14 cellular contexts compared by ENCODE assay signal in genomic region chr1:167634435-167634834, GRCh38. TPM values are rescaled to one million over a fixed set of nuclear protein-coding genes. Genes with fewer than 3 reads are reported as not detected.
DNase-seq lines count a peak whose midpoint lies in the region; ATAC-seq, FAIRE-seq and TF ChIP-seq lines count a peak whose summit lies in the region.
"Had no signal": no experiment of that assay in that cellular context is flagged by ENCODE, and none has a peak within 500 bp of the region (broad histone marks: within the 10 kb centered on the region; RNA-seq: fewer than 3 reads in every experiment).

No MANE protein-coding gene starts in this region.

- H2BK15ac ChIP-seq in mesendoderm (replicated peaks; ENCODE audit: low read depth), result no peak overlapping the region

- intact Hi-C loops in CD14-positive monocyte (cut with micrococcal nuclease) (loop anchor here (1.0 to 10.0 kb wide), 2 partner anchors 9 to 70 kb away; no protein-coding TSS in a partner anchor), HepG2 (cut with micrococcal nuclease; ENCODE audit: unreplicated experiment) (no loop called here), dorsolateral prefrontal cortex (cut with DNase I) (no loop called here)

- peaks cover 66% of the 10 kb centered on the region for H4K20me1 ChIP-seq in DND-41 (ENCODE audit: insufficient read depth, low read length)
- H4K20me1 ChIP-seq in HepG2 (ENCODE audit: insufficient read depth, low read length), result no peaks in the 10 kb centered on the region

- TF ChIP-seq EP300 in HepG2 (IDR thresholded peaks at IDR 0.05; ENCODE audit: low read depth in 2 of 2, low read length in 2 of 2), result no peak
- no peak for TF ChIP-seq EP300 in HepG2 (CRISPR knock-in tag; IDR thresholded peaks at IDR 0.05; ENCODE audit: borderline replicate concordance)

- H3K79me2 ChIP-seq in DND-41 (ENCODE audit: insufficient read depth, low read length) (peaks cover 99% of the 10 kb centered on the region), HepG2 (ENCODE audit: insufficient read depth, low read length) (no peaks in the 10 kb centered on the region), mesendoderm (ENCODE audit: control insufficient read depth, insufficient read depth, low read length) (no peaks in the 10 kb centered on the region)

- no peak for FAIRE-seq in HepG2 (lab: Jason Lieb, UNC)
- FAIRE-seq: keratinocyte had no signal

- H3K36me3 ChIP-seq in DND-41 (ENCODE audit: insufficient read depth, low read length) (peaks cover 89% of the 10 kb centered on the region), HepG2 (replicated peaks in 1 of 2; ENCODE audit: control insufficient read depth in 1 of 2, insufficient read depth in 2 of 2, low read length in 2 of 2) (no peaks in the 10 kb centered on the region), mesendoderm (ENCODE audit: control insufficient read depth, insufficient read depth, low read length) (no peaks in the 10 kb centered on the region)
- H3K36me3 ChIP-seq: adrenal gland, sigmoid colon had no signal

- no peak overlapping the region for H4K5ac ChIP-seq in mesendoderm (ENCODE audit: low read length)

- POLR2A ChIA-PET in RWPE1 (lab: Yijun Ruan, JAX; ENCODE audit: low non-redundant PET), result no interaction called here
- POLR2A ChIA-PET in HepG2 (lab: Yijun Ruan, JAX), result no interaction called here

- no peak overlapping the region for H2AK5ac ChIP-seq in mesendoderm (ENCODE audit: low read length)

- TF ChIP-seq CTCF in CD14-positive monocyte (IDR thresholded peaks at IDR 0.05), result no peak
- no peak for TF ChIP-seq CTCF in DND-41 (IDR thresholded peaks at IDR 0.05; ENCODE audit: borderline replicate concordance, extremely low read depth, low read length, poor library complexity, severe bottlenecking)
- TF ChIP-seq CTCF in RWPE1 (conservative IDR thresholded peaks at IDR 0.05; ENCODE audit: low read depth), result no peak
- TF ChIP-seq CTCF in epithelial cell of esophagus (IDR thresholded peaks at IDR 0.05; ENCODE audit: insufficient read depth, low read depth, low read length, missing control alignments), result no peak
- no peak for TF ChIP-seq CTCF in HepG2 (CRISPR knock-in tag; IDR thresholded peaks at IDR 0.05)
- no peak for TF ChIP-seq CTCF in dorsolateral prefrontal cortex (IDR thresholded peaks at IDR 0.05 in 54 of 56, conservative IDR thresholded peaks at IDR 0.05 in 2 of 56; ENCODE audit: low read depth in 1 of 56, partially characterized antibody in 56 of 56)

- DNase-seq in CD14-positive monocyte (ENCODE audit: low spot score), result no peak
- no peak for DNase-seq in DND-41
- DNase-seq in RWPE1 (ENCODE audit: low spot score), result peak; percentile 18
- DNase-seq in epithelial cell of esophagus (ENCODE audit: low read depth), result peak; percentile 37
- DNase-seq in HepG2 (ENCODE audit: low spot score), result no peak
- no peak for DNase-seq in dorsolateral prefrontal cortex
- DNase-seq in mesendoderm, result no peak
- DNase-seq: activated CD4-positive, alpha-beta T cell treated with anti-CD3 and anti-CD28 coated beads for 48 hours; adrenal gland; NCI-H1092 treated with DMSO at 0.1 percent for 48 hours; sigmoid colon; testis had no signal

- peaks cover 43 to 62% of the 10 kb centered on the region in 2 donors for H3K36me3 Mint-ChIP-seq in CD14-positive monocyte

- H3K9me3 ChIP-seq in DND-41 (ENCODE audit: insufficient read depth, low read length, severe bottlenecking) (no peaks in the 10 kb centered on the region), HepG2 (ENCODE audit: low read length) (no peaks in the 10 kb centered on the region)
- H3K9me3 ChIP-seq: adrenal gland, sigmoid colon, testis had no signal

- no peak overlapping the region for H2BK5ac ChIP-seq in mesendoderm (ENCODE audit: low read length)

- ATAC-seq in DND-41 (ENCODE audit: insufficient read depth, low read depth) (no peak), HepG2 (no peak)

- in situ Hi-C loops in HepG2 (cut with HindIII; ENCODE audit: extremely low pct_ligation_motif_present, low pct_unique_long_range_greater_than_20kb), result no loop called here

- H3K18ac ChIP-seq in mesendoderm (ENCODE audit: low read length), result no peak overlapping the region

- peaks cover 0 to 6% (median 0%) of the 10 kb centered on the region in 7 donors for H3K9me3 Mint-ChIP-seq in CD14-positive monocyte

- BruUV-seq in HepG2 (replicated peaks; lab: Mats Ljungman, UMichigan), result no TSS peak

- no peak overlapping the region for H3K4ac ChIP-seq in mesendoderm (ENCODE audit: low read depth, low read length)

- H3K27ac ChIP-seq in DND-41 (ENCODE audit: low read length), result peak overlapping the region; percentile 97
- H3K27ac ChIP-seq in RWPE1, result no peak overlapping the region
- no peak overlapping the region for H3K27ac ChIP-seq in HepG2 (ENCODE audit: extremely low read length, insufficient read depth, low read length)
- H3K27ac ChIP-seq in dorsolateral prefrontal cortex, result peak overlapping the region in 25 of 59 donors; percentile 5 to 94 (median 48)
- no peak overlapping the region for H3K27ac ChIP-seq in mesendoderm (ENCODE audit: low read depth, low read length)
- H3K27ac ChIP-seq: adrenal gland had no signal

- CTCF ChIA-PET in RWPE1 (lab: Yijun Ruan, JAX), result no interaction called here
- CTCF ChIA-PET in HepG2 (lab: Yijun Ruan, JAX; ENCODE audit: low intra/inter-chr PET ratio, low total read pairs), result no interaction called here

- H3K27ac Mint-ChIP-seq in CD14-positive monocyte, result peak overlapping the region; percentile 85 to 98 (median 92)

- peak overlapping the region; percentile 79 for H3K4me2 ChIP-seq in DND-41 (ENCODE audit: insufficient read depth, low read length)
- no peak overlapping the region for H3K4me2 ChIP-seq in HepG2 (ENCODE audit: low read depth, low read length)
- H3K4me2 ChIP-seq in mesendoderm (ENCODE audit: low read length), result no peak overlapping the region

- H3K56ac ChIP-seq in mesendoderm (ENCODE audit: low read length), result no peak overlapping the region

- no peaks in the 10 kb centered on the region for H3K79me1 ChIP-seq in mesendoderm (ENCODE audit: low read length)

- 35% methylated on average over 2 of the region's 2 CpGs for WGBS in HepG2 (ENCODE audit: low lambda C conversion rate)
- no CpG with 5 or more reads among the region's 2 CpGs for WGBS in mesendoderm (ENCODE audit: extremely low coverage, insufficient coverage, low lambda C conversion rate)

- H4K8ac ChIP-seq in mesendoderm (ENCODE audit: low read depth, low read length), result no peak overlapping the region

- H2BK120ac ChIP-seq in mesendoderm (ENCODE audit: low read depth, low read length), result no peak overlapping the region

- H3K27me3 Mint-ChIP-seq in CD14-positive monocyte (ENCODE audit: low read depth in 3 of 3), result no peaks in the 10 kb centered on the region

- H3K23ac ChIP-seq in mesendoderm (ENCODE audit: low read length), result no peak overlapping the region

- H3K4me1 ChIP-seq in DND-41 (ENCODE audit: insufficient read depth, low read length) (peaks cover 80% of the 10 kb centered on the region), HepG2 (ENCODE audit: insufficient read depth, low read length) (no peaks in the 10 kb centered on the region), mesendoderm (ENCODE audit: control insufficient read depth, low read depth, low read length) (peaks cover 16% of the 10 kb centered on the region)

- peak overlapping the region; percentile 61 to 97 for H3K4me3 Mint-ChIP-seq in CD14-positive monocyte

- no peak for TF ChIP-seq RAD21 in HepG2 (CRISPR knock-in tag; IDR thresholded peaks at IDR 0.05)

- H3K9ac ChIP-seq in DND-41 (ENCODE audit: low read depth, low read length), result peak overlapping the region; percentile 99; the same call in 1 of the 2 replicates
- H3K9ac ChIP-seq in HepG2 (ENCODE audit: insufficient read depth, low read depth, low read length), result no peak overlapping the region
- no peak overlapping the region for H3K9ac ChIP-seq in mesendoderm (ENCODE audit: low read length)

- H3K27me3 ChIP-seq in DND-41 (ENCODE audit: insufficient read depth, low read length, poor library complexity) (no peaks in the 10 kb centered on the region), HepG2 (ENCODE audit: control insufficient read depth in 1 of 2, insufficient read depth in 2 of 2, low read length in 2 of 2) (peaks cover 4 to 62% of the 10 kb centered on the region in 2 experiments; a peak in 4 of 5 replicates), dorsolateral prefrontal cortex (peaks cover 0 to 25% (median 0%) of the 10 kb centered on the region in 45 donors), mesendoderm (ENCODE audit: insufficient read depth, low read length, poor library complexity) (peaks cover 3% of the 10 kb centered on the region)
- H3K27me3 ChIP-seq: adrenal gland, sigmoid colon, testis had no signal

- H3K4me3 ChIP-seq in DND-41 (ENCODE audit: low read depth in 1 of 2, low read length in 2 of 2), result 0 out of 4 replicates have a peak overlapping the region, but pooled peaks of 1 of the 2 experiments have one; percentile 76
- no peak overlapping the region for H3K4me3 ChIP-seq in epithelial cell of esophagus (ENCODE audit: low read length)
- no peak overlapping the region for H3K4me3 ChIP-seq in HepG2 (replicated peaks in 1 of 3; ENCODE audit: insufficient read depth in 1 of 3, low read depth in 2 of 3, low read length in 3 of 3)
- no peak overlapping the region for H3K4me3 ChIP-seq in dorsolateral prefrontal cortex
- no peak overlapping the region for H3K4me3 ChIP-seq in mesendoderm (ENCODE audit: low read length)
- H3K4me3 ChIP-seq: adrenal gland, sigmoid colon, testis had no signal

- TF ChIP-seq POLR2A in HepG2 (IDR thresholded peaks at IDR 0.05; ENCODE audit: insufficient read depth in 1 of 2, low read depth in 2 of 2, low read length in 2 of 2), result no peak

- H2AFZ ChIP-seq in DND-41 (ENCODE audit: low read depth, low read length) (no peak overlapping the region), HepG2 (ENCODE audit: low read length) (no peak overlapping the region)

- peaks cover 88% of the 10 kb centered on the region for H3K4me1 Mint-ChIP-seq in CD14-positive monocyte

RNA-seq across cellular contexts. Expression of gene RCSD1, which starts 4.4 kb away (rescaled TPM):
- polyA plus RNA-seq in CD14-positive monocyte (100 to 1,000 TPM; 216 to 218 TPM), HepG2 (2011; rRNA removed) (not detected in 2 replicates)
- total RNA-seq in HepG2 (2016; rRNA removed; fragmentation: Illumina TruSeq; extraction: Trizol) (not detected in 2 replicates), dorsolateral prefrontal cortex (10 to 100 TPM in 19 of 120 experiments, 1 to 10 TPM in 101; 4.1 to 14.4 (median 8.1) TPM)
- total RNA-seq in HepG2 (2016; cell fraction: cytosol; rRNA removed; fragmentation: Illumina TruSeq; extraction: Trizol; ENCODE audit: low read depth), result not detected in 2 replicates
- total RNA-seq in HepG2 (2016; cell fraction: insoluble cytoplasmic fraction; rRNA removed; fragmentation: Illumina TruSeq; extraction: Trizol), result not detected in 2 replicates
- not detected in 2 replicates for total RNA-seq in HepG2 (2016; cell fraction: membrane; rRNA removed; fragmentation: Illumina TruSeq; extraction: Trizol)
- total RNA-seq in HepG2 (2016; cell fraction: nucleus; rRNA removed; fragmentation: Illumina TruSeq; extraction: Trizol), result not detected in 2 replicates
- not detected in 2 replicates for polyA plus RNA-seq in HepG2 (2011; cell fraction: cytosol; rRNA removed)
- not detected in 2 replicates for polyA plus RNA-seq in HepG2 (2011; cell fraction: nucleus; rRNA removed)
- not detected in 2 replicates for polyA plus RNA-seq in HepG2 (2012)
- not detected in 2 replicates for polyA plus RNA-seq in HepG2 (2016; cell fraction: cytosol; fragmentation: Illumina TruSeq; extraction: Trizol; ENCODE audit: low read depth)
- not detected in 2 replicates for polyA plus RNA-seq in HepG2 (2016; cell fraction: insoluble cytoplasmic fraction; fragmentation: Illumina TruSeq; extraction: Trizol; ENCODE audit: low read depth)
- polyA plus RNA-seq in HepG2 (2016; cell fraction: membrane; fragmentation: Illumina TruSeq; extraction: Trizol; ENCODE audit: low read depth), result not detected in 2 replicates
- not detected in 2 replicates for polyA plus RNA-seq in HepG2 (2016; cell fraction: nucleus; fragmentation: Illumina TruSeq; extraction: Trizol; ENCODE audit: insufficient read depth, low read depth)
- 0.26 and 0.32 TPM in 2 replicates for polyA minus RNA-seq in HepG2 (2011; rRNA and poly(A)+ RNA removed; ENCODE audit: low replicate concordance)
- polyA minus RNA-seq in HepG2 (2011; cell fraction: cytosol; rRNA and poly(A)+ RNA removed), result not detected in 2 replicates
- not detected in 2 replicates for polyA minus RNA-seq in HepG2 (2011; cell fraction: nucleus; rRNA and poly(A)+ RNA removed)
- 1.2 TPM for polyA plus RNA-seq in mesendoderm (2013, experiment 1 of 2)
- 1.2 TPM for polyA plus RNA-seq in mesendoderm (2013, experiment 2 of 2)
- polyA plus RNA-seq: neural cell had no signal

Comparison
In these comparisons a context has a peak if more than half of its experiments do, and no peak if none do; other contexts are left out.
1. DNase-seq: peak in RWPE1 (single experiment) and epithelial cell of esophagus (single experiment); none in CD14-positive monocyte (single experiment), DND-41 (single experiment), HepG2 (single experiment), dorsolateral prefrontal cortex (0 of 10) and mesendoderm (single experiment).
2. intact Hi-C loops: an anchor here in CD14-positive monocyte (1.0 to 10.0 kb wide); none called in HepG2 and dorsolateral prefrontal cortex.